Comparison of ENCODE assay signal across 15 cellular contexts in genomic region chr22:46627806-46628482, GRCh38.
"Had no signal": no experiment of that assay in that cellular context is flagged by ENCODE, and none has a peak within 500 bp of the region (broad histone marks: within the 10 kb centered on the region; RNA-seq: fewer than 3 reads in every experiment).

No MANE protein-coding gene starts in this region.

- H3K4me1 Mint-ChIP-seq: central memory CD8-positive, alpha-beta T cell had no signal

- H3K4me3 Mint-ChIP-seq: activated B cell treated with CpG ODN at 0.5 μM for 24 hours; central memory CD8-positive, alpha-beta T cell; dendritic cell treated with granulocyte-macrophage colony-stimulating factor and Interleukin-4, amounts not matched to agents 40 ng/mL and 50 ng/mL, for 4 days; effector memory CD8-positive, alpha-beta T cell; naive thymus-derived CD8-positive, alpha-beta T cell; T-helper 1 cell treated with Interleukin-12 subunit alpha and Interleukin-12 subunit beta and Interleukin-4 antibody, amounts not matched to agents 30 μg/mL and 1 μg/mL, for 36 hours had no signal

- DNase-seq: activated B cell treated with CpG ODN at 0.5 μM for 24 hours; activated CD4-positive, alpha-beta T cell treated with anti-CD3 and anti-CD28 coated beads, Interleukin-2, amount 50 U/mL, for 1 hour; activated naive CD4-positive, alpha-beta T cell treated with anti-CD3 and anti-CD28 coated beads, Interleukin-2, amount 50 U/mL, for 16 hours; adrenal gland; body of pancreas; effector memory CD8-positive, alpha-beta T cell; lower lobe of right lung; naive thymus-derived CD8-positive, alpha-beta T cell; stimulated activated naive CD4-positive, alpha-beta T cell treated with Interleukin-2 at 50 U/mL for 16 hours; upper lobe of right lung had no signal

- H3K27me3 ChIP-seq: adrenal gland, body of pancreas, upper lobe of right lung had no signal

- H3K4me1 ChIP-seq: adrenal gland, body of pancreas, upper lobe of right lung had no signal

- H3K9me3 Mint-ChIP-seq: activated B cell treated with CpG ODN at 0.5 μM for 24 hours; activated T-helper 2 cell treated with anti-CD3 and anti-CD28 coated beads, Interferon-gamma antibody, Interleukin-2, Interleukin-4, amounts not matched to agents 10 μg/mL and 5 μg/mL and 100 μg/mL, durations not matched to agents 14 hours and 24 hours and 36 hours; central memory CD8-positive, alpha-beta T cell; dendritic cell treated with granulocyte-macrophage colony-stimulating factor and Interleukin-4, amounts not matched to agents 40 ng/mL and 50 ng/mL, for 4 days; effector memory CD8-positive, alpha-beta T cell; naive thymus-derived CD8-positive, alpha-beta T cell; T-helper 1 cell treated with Interleukin-12 subunit alpha and Interleukin-12 subunit beta and Interleukin-4 antibody, amounts not matched to agents 30 μg/mL and 1 μg/mL, for 36 hours had no signal

- H3K27me3 Mint-ChIP-seq: activated B cell treated with CpG ODN at 0.5 μM for 24 hours; central memory CD8-positive, alpha-beta T cell; dendritic cell treated with granulocyte-macrophage colony-stimulating factor and Interleukin-4, amounts not matched to agents 40 ng/mL and 50 ng/mL, for 4 days; effector memory CD8-positive, alpha-beta T cell; naive thymus-derived CD8-positive, alpha-beta T cell had no signal

- H3K27ac ChIP-seq: adrenal gland, body of pancreas, lower lobe of right lung, upper lobe of right lung had no signal

- H3K36me3 Mint-ChIP-seq: naive thymus-derived CD8-positive, alpha-beta T cell had no signal

- H3K4me3 ChIP-seq: adrenal gland, body of pancreas, lower lobe of right lung, mucosa of descending colon, upper lobe of right lung had no signal

- H3K27ac Mint-ChIP-seq: activated B cell treated with CpG ODN at 0.5 μM for 24 hours; activated T-helper 2 cell treated with anti-CD3 and anti-CD28 coated beads, Interferon-gamma antibody, Interleukin-2, Interleukin-4, amounts not matched to agents 10 μg/mL and 5 μg/mL and 100 μg/mL, durations not matched to agents 14 hours and 24 hours and 36 hours; naive thymus-derived CD8-positive, alpha-beta T cell; T-helper 1 cell treated with Interleukin-12 subunit alpha and Interleukin-12 subunit beta and Interleukin-4 antibody, amounts not matched to agents 30 μg/mL and 1 μg/mL, for 36 hours had no signal

- H3K9me3 ChIP-seq: adrenal gland, body of pancreas, lower lobe of right lung, mucosa of descending colon, upper lobe of right lung had no signal
